5 cellular contexts compared by ENCODE assay signal in genomic region chr1:235737751-235738150, GRCh38.
"Had no signal": no experiment of that assay in that cellular context is flagged by ENCODE, and none has a peak within 500 bp of the region (broad histone marks: within the 10 kb centered on the region; RNA-seq: fewer than 3 reads in every experiment).

No MANE protein-coding gene starts in this region.

- H3K9me3 Mint-ChIP-seq: GM23338, H9, IgD-negative memory B cell had no signal

- ATAC-seq: GM23338 had no signal

- H3K4me3 Mint-ChIP-seq: GM23338, H9, IgD-negative memory B cell had no signal

- H3K4me3 ChIP-seq: GM23338 had no signal

- DNase-seq: H9, HCEC 1CT, KBM-7 had no signal

- H3K27ac Mint-ChIP-seq: GM23338, H9 had no signal

- H3K27me3 Mint-ChIP-seq: IgD-negative memory B cell had no signal

- H3K4me1 Mint-ChIP-seq: GM23338, H9, IgD-negative memory B cell had no signal
